Comparison of ENCODE assay signal across 7 cellular contexts in genomic region chr12:21697829-21698630, GRCh38. TPM values are rescaled to one million over a fixed set of nuclear protein-coding genes. Genes with fewer than 3 reads are reported as not detected.
DNase-seq lines count a peak whose midpoint lies in the region; ATAC-seq and TF ChIP-seq lines count a peak whose summit lies in the region.

No MANE protein-coding gene starts in this region.

- H3K23ac ChIP-seq in mesendoderm (ENCODE audit: low read length): no peak overlapping the region

- H3K4ac ChIP-seq in mesendoderm (ENCODE audit: low read depth, low read length): no peak overlapping the region

- no peak overlapping the region for H2BK120ac ChIP-seq in mesendoderm (ENCODE audit: low read depth, low read length)

- H3K79me2 ChIP-seq in mesendoderm (ENCODE audit: control insufficient read depth, insufficient read depth, low read length): no peaks in the 10 kb centered on the region

- H3K4me1 ChIP-seq in mesendoderm (ENCODE audit: control insufficient read depth, low read depth, low read length): no peaks in the 10 kb centered on the region

- H3K4me3 ChIP-seq in cardiac fibroblast (replicated peaks in 1 of 2; ENCODE audit: low read depth in 2 of 2, low read length in 2 of 2) (peak overlapping the region in 1 of 2 donors; percentile 26), mesendoderm (ENCODE audit: low read length) (no peak overlapping the region)

- H4K5ac ChIP-seq in mesendoderm (ENCODE audit: low read length): no peak overlapping the region

- no peak overlapping the region for H3K56ac ChIP-seq in mesendoderm (ENCODE audit: low read length)

- DNase-seq in GM03348 (ENCODE audit: low spot score): peak; percentile 34
- DNase-seq in NCI-H1105 treated with DMSO at 0.1 percent for 48 hours (lab: John Stamatoyannopoulos, UW): peak; percentile 32
- DNase-seq in cardiac fibroblast (ENCODE audit: low read depth in 2 of 2): peak; percentile 61 to 72
- peak; percentile 22 for DNase-seq in mesendoderm
- no peak for DNase-seq in activated CD8-positive, alpha-beta memory T cell treated with anti-CD3 and anti-CD28 coated beads for 24 hours
- no peak for DNase-seq in stimulated activated CD4-positive, alpha-beta T cell treated with anti-CD3 and anti-CD28 coated beads, Interleukin-15, amount 100 ng/mL, for 24 hours

- no peaks in the 10 kb centered on the region for H3K79me1 ChIP-seq in mesendoderm (ENCODE audit: low read length)

- no peaks in the 10 kb centered on the region for H3K27me3 ChIP-seq in mesendoderm (ENCODE audit: insufficient read depth, low read length, poor library complexity)

- no peak overlapping the region for H3K18ac ChIP-seq in mesendoderm (ENCODE audit: low read length)

- H3K4me2 ChIP-seq in mesendoderm (ENCODE audit: low read length): no peak overlapping the region

- no peak overlapping the region for H2AK5ac ChIP-seq in mesendoderm (ENCODE audit: low read length)

- no peak overlapping the region for H2BK15ac ChIP-seq in mesendoderm (replicated peaks; ENCODE audit: low read depth)

- no CpG with 5 or more reads among the region's 9 CpGs for WGBS in mesendoderm (ENCODE audit: extremely low coverage, insufficient coverage, low lambda C conversion rate)

- H3K27ac ChIP-seq in mesendoderm (ENCODE audit: low read depth, low read length): no peak overlapping the region

- H3K36me3 ChIP-seq in mesendoderm (ENCODE audit: control insufficient read depth, insufficient read depth, low read length): no peaks in the 10 kb centered on the region

- TF ChIP-seq CTCF in cardiac fibroblast (IDR thresholded peaks at IDR 0.05; ENCODE audit: low read depth, low read length): peak; percentile 39

- no peak overlapping the region for H2BK5ac ChIP-seq in mesendoderm (ENCODE audit: low read length)

- H4K8ac ChIP-seq in mesendoderm (ENCODE audit: low read depth, low read length): no peak overlapping the region

- no peak for ATAC-seq in HG03521 (IDR thresholded peaks at IDR 0.05; ENCODE audit: unreplicated experiment)

- no peak overlapping the region for H3K9ac ChIP-seq in mesendoderm (ENCODE audit: low read length)

RNA-seq across cellular contexts. Expression of gene LDHB, which starts 40.4 kb away (rescaled TPM):
- polyA plus RNA-seq in mesendoderm (2013, experiment 1 of 2): 911 TPM
- 902 TPM for polyA plus RNA-seq in mesendoderm (2013, experiment 2 of 2)

Comparison
In these comparisons a context has a peak if more than half of its experiments do, and no peak if none do; other contexts are left out.
1. DNase-seq: peak in GM03348 (single experiment), NCI-H1105 treated with DMSO at 0.1 percent for 48 hours (single experiment), cardiac fibroblast (2 of 2) and mesendoderm (single experiment); none in activated CD8-positive, alpha-beta memory T cell treated with anti-CD3 and anti-CD28 coated beads for 24 hours (single experiment) and stimulated activated CD4-positive, alpha-beta T cell treated with anti-CD3 and anti-CD28 coated beads, Interleukin-15, amount 100 ng/mL, for 24 hours (single experiment).